Comparison of ENCODE assay signal across 9 cellular contexts in genomic region chr2:65420712-65421431, GRCh38. TPM values are rescaled to one million over a fixed set of nuclear protein-coding genes. Genes with fewer than 3 reads are reported as not detected.
A peak's percentile ranks its signal among the peaks of the same experiment; 100 is the strongest.
DNase-seq lines count a peak whose midpoint lies in the region; ATAC-seq and TF ChIP-seq lines count a peak whose summit lies in the region.
"Had no signal": no experiment of that assay in that cellular context is flagged by ENCODE, and none has a peak within 500 bp of the region (broad histone marks: within the 10 kb centered on the region; RNA-seq: fewer than 3 reads in every experiment).

No MANE protein-coding gene starts in this region.

- intact Hi-C loops in left cardiac atrium (cut with DNase I) (loop anchor here in 1 of 2 donors (5.0 to 10.0 kb wide), 2 partner anchors 39 to 116 kb away; no protein-coding TSS in a partner anchor), ascending aorta (cut with DNase I) (no loop called here)

- no peak for DNase-seq in activated T-cell treated with anti-CD3 and anti-CD28 coated beads, Interleukin-2, amount 50 U/mL, for 24 hours
- DNase-seq in activated T-cell treated with anti-CD3 and anti-CD28 coated beads, Interleukin-2, amount 50 U/mL, for 1 hour: no peak
- DNase-seq in left cardiac atrium: peak; percentile 34
- DNase-seq in ascending aorta (ENCODE audit: low spot score in 2 of 2): no peak
- DNase-seq in HuH-7 (ENCODE audit: low spot score): no peak

- peak; percentile 51 for ATAC-seq in HG03159 (IDR thresholded peaks at IDR 0.05; ENCODE audit: unreplicated experiment)
- ATAC-seq in SK-N-SH treated with all-trans-retinoic acid at 6 μM for 48 hours: no peak
- ATAC-seq in left cardiac atrium: peak in 1 of 2 donors; percentile 63
- no peak for ATAC-seq in HG02870 (IDR thresholded peaks at IDR 0.05; ENCODE audit: unreplicated experiment)

- peaks cover 29% of the 10 kb centered on the region for H3K4me1 Mint-ChIP-seq in activated T-cell treated with anti-CD3 and anti-CD28 coated beads, Interleukin-2, amount 50 U/mL, for 24 hours (ENCODE audit: low read depth)

- H3K9me3 ChIP-seq in ascending aorta: no peaks in the 10 kb centered on the region

- TF ChIP-seq CTCF in ascending aorta (IDR thresholded peaks at IDR 0.05): no peak

- no peaks in the 10 kb centered on the region for H3K36me3 ChIP-seq in ascending aorta

- H3K9me3 Mint-ChIP-seq in activated T-cell treated with anti-CD3 and anti-CD28 coated beads, Interleukin-2, amount 50 U/mL, for 24 hours: no peaks in the 10 kb centered on the region

- H3K27me3 Mint-ChIP-seq in activated T-cell treated with anti-CD3 and anti-CD28 coated beads, Interleukin-2, amount 50 U/mL, for 24 hours: peaks cover 5% of the 10 kb centered on the region

- no peak overlapping the region for H3K27ac ChIP-seq in ascending aorta
- H3K27ac ChIP-seq: C4-2B had no signal

- no peaks in the 10 kb centered on the region for H3K36me3 Mint-ChIP-seq in activated T-cell treated with anti-CD3 and anti-CD28 coated beads, Interleukin-2, amount 50 U/mL, for 24 hours (ENCODE audit: low read depth)

- peaks cover 0 to 13% of the 10 kb centered on the region in 2 donors for H3K4me1 ChIP-seq in ascending aorta

- no peaks in the 10 kb centered on the region for H3K27me3 ChIP-seq in ascending aorta

- H3K27ac Mint-ChIP-seq in activated T-cell treated with anti-CD3 and anti-CD28 coated beads, Interleukin-2, amount 50 U/mL, for 24 hours: peak overlapping the region; percentile 73

- no peak overlapping the region for H3K4me3 Mint-ChIP-seq in activated T-cell treated with anti-CD3 and anti-CD28 coated beads, Interleukin-2, amount 50 U/mL, for 24 hours

- H3K4me3 ChIP-seq in ascending aorta: no peak overlapping the region

TF ChIP-seq in SK-N-SH treated with all-trans-retinoic acid at 6 μM for 48 hours, 23 proteins besides CTCF, POLR2A, EP300 and RAD21:
- TF ChIP-seq ZNF565 (CRISPR knock-in tag; conservative IDR thresholded peaks at IDR 0.05; ENCODE audit: low read depth) (no peak), ISL1 (CRISPR knock-in tag; IDR thresholded peaks at IDR 0.05) (0 out of 2 replicates have a peak, but pooled peaks have one; percentile 7)

RNA-seq across cellular contexts. Expression of gene SPRED2, which starts 11.5 kb away (rescaled TPM):
- total RNA-seq in left cardiac atrium (10 to 100 TPM; 19.8 to 26.4 TPM), ascending aorta (18.5 TPM)
